Comparison of ENCODE assay signal across 7 cellular contexts in the genomic region with DNA sequence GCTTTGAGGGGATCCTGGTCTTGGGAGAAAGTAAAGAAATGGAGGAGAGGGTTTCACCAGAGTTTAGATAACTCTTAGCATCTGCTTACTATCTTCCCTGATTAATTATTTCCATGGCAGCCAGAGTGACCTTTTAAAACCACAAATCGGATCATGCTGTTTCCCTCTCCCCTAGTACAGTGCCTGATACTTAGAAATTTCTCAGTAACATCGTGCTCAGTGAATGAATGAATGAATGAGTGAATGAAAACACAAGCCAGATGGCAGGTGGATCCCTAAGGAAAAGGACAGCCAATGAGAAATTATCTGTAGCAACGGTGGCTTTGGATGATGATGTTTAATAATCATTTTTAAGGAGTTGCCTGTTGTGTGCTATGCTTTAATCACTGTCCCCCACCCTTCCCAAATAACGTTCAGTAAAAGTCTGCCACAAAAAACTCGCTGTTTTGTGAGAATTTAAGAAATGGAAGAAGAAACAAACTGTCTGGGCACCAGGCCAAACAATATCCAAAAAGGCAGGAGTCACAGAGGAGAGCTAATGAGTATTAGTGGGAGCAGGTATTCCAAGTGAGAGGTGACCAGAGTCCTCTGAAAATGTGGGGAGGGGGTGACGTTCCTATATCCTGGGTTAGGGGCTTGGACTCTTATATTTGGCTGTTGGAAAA. TPM values are rescaled to one million over a fixed set of nuclear protein-coding genes. Genes with fewer than 3 reads are reported as not detected.
A peak's percentile ranks its signal among the peaks of the same experiment; 100 is the strongest.
DNase-seq lines count a peak whose midpoint lies in the region; ATAC-seq and TF ChIP-seq lines count a peak whose summit lies in the region.

No MANE protein-coding gene starts in this region.

- no peaks in the 10 kb centered on the region for H3K36me3 ChIP-seq in psoas muscle (ENCODE audit: insufficient read depth in 1 of 2, low read depth in 1 of 2)

- H3K4me3 ChIP-seq in GM08714 (ENCODE audit: low read length) (peak overlapping the region; percentile 55; the same call in 1 of the 2 replicates), psoas muscle (peak overlapping the region; percentile 95)

- no peak for TF ChIP-seq CTCF in psoas muscle (IDR thresholded peaks at IDR 0.05)

- peaks cover 14% of the 10 kb centered on the region for H3K4me1 ChIP-seq in psoas muscle

- H3K4me1 Mint-ChIP-seq in dendritic cell treated with granulocyte-macrophage colony-stimulating factor and Interleukin-4, amounts not matched to agents 40 ng/mL and 50 ng/mL, for 4 days (ENCODE audit: low read depth), result peaks cover 37% of the 10 kb centered on the region

- no peak for ATAC-seq in psoas muscle
- ATAC-seq in GM21786 (IDR thresholded peaks at IDR 0.05; ENCODE audit: unreplicated experiment), result no peak

- H3K27me3 ChIP-seq in psoas muscle (ENCODE audit: insufficient read depth in 3 of 3, low read length in 2 of 3), result no peaks in the 10 kb centered on the region

- no peaks in the 10 kb centered on the region for H3K27me3 Mint-ChIP-seq in dendritic cell treated with granulocyte-macrophage colony-stimulating factor and Interleukin-4, amounts not matched to agents 40 ng/mL and 50 ng/mL, for 4 days

- DNase-seq in NCI-H2029 (lab: John Stamatoyannopoulos, UW) (peak; percentile 60), psoas muscle (no peak), midbrain (lab: John Stamatoyannopoulos, UW) (no peak), NCI-H524 (lab: John Stamatoyannopoulos, UW) (no peak)

- H3K9me3 Mint-ChIP-seq in dendritic cell treated with granulocyte-macrophage colony-stimulating factor and Interleukin-4, amounts not matched to agents 40 ng/mL and 50 ng/mL, for 4 days, result no peaks in the 10 kb centered on the region

- peak overlapping the region; percentile 92 for H3K27ac Mint-ChIP-seq in dendritic cell treated with granulocyte-macrophage colony-stimulating factor and Interleukin-4, amounts not matched to agents 40 ng/mL and 50 ng/mL, for 4 days

- intact Hi-C loops in dendritic cell treated with granulocyte-macrophage colony-stimulating factor and Interleukin-4, amounts not matched to agents 40 ng/mL and 50 ng/mL, for 4 days (cut with micrococcal nuclease), result no loop called here
- intact Hi-C loops in psoas muscle (cut with DNase I), result no loop called here

- H3K4me3 Mint-ChIP-seq in dendritic cell treated with granulocyte-macrophage colony-stimulating factor and Interleukin-4, amounts not matched to agents 40 ng/mL and 50 ng/mL, for 4 days, result peak overlapping the region; percentile 96

- H3K9me3 ChIP-seq in psoas muscle, result no peaks in the 10 kb centered on the region

- H3K27ac ChIP-seq in psoas muscle, result no peak overlapping the region

- 42 to 47% (median 43%) methylated on average over 6 of the region's 6 CpGs for WGBS in psoas muscle, 3 donors

- peaks cover 52% of the 10 kb centered on the region for H3K36me3 Mint-ChIP-seq in dendritic cell treated with granulocyte-macrophage colony-stimulating factor and Interleukin-4, amounts not matched to agents 40 ng/mL and 50 ng/mL, for 4 days (ENCODE audit: low read depth)

RNA-seq across cellular contexts. Expression of a gene that starts 0.7 kb away (rescaled TPM):
- total RNA-seq in psoas muscle, result 10 to 100 TPM in 3 of 4 donors, 1 to 10 TPM in 1; 6.9 to 35.0 (median 15.3) TPM
- polyA plus RNA-seq in psoas muscle, result 10 to 100 TPM; 18.0 to 32.2 (median 18.4) TPM

RNA-seq across cellular contexts. Expression of a gene that starts 55.7 kb away (rescaled TPM):
- total RNA-seq in psoas muscle, result under 1 TPM in 3 of 4 donors, not detected in 1; 0.15 to 0.21 (median 0.18) TPM
- polyA plus RNA-seq in psoas muscle, result under 1 TPM; 0.06 to 0.18 (median 0.12) TPM
